22 cellular contexts compared by ENCODE assay signal in genomic region chr16:10930755-10931093, GRCh38. TPM values are rescaled to one million over a fixed set of nuclear protein-coding genes. Genes with fewer than 3 reads are reported as not detected.
DNase-seq lines count a peak whose midpoint lies in the region; ATAC-seq and TF ChIP-seq lines count a peak whose summit lies in the region.
"Had no signal": no experiment of that assay in that cellular context is flagged by ENCODE, and none has a peak within 500 bp of the region (broad histone marks: within the 10 kb centered on the region; RNA-seq: fewer than 3 reads in every experiment).

No MANE protein-coding gene starts in this region.

- H2AFZ ChIP-seq in GM23338, result no peak overlapping the region
- H2AFZ ChIP-seq: PC-9 had no signal

- no peaks in the 10 kb centered on the region for H3K9me3 Mint-ChIP-seq in GM23338
- H3K9me3 Mint-ChIP-seq: mesothelial cell of epicardium, nephron progenitor cell had no signal

- H3K4me3 ChIP-seq in DOHH2 (ENCODE audit: low read length), result no peak overlapping the region
- H3K4me3 ChIP-seq in GM23338, result no peak overlapping the region
- no peak overlapping the region for H3K4me3 ChIP-seq in left lung
- no peak overlapping the region for H3K4me3 ChIP-seq in tibial nerve
- H3K4me3 ChIP-seq: ascending aorta, PC-9, SK-N-MC, skin epidermis had no signal

- H3K27ac ChIP-seq in DOHH2 (ENCODE audit: low read depth, low read length) (no peak overlapping the region), GM23338 (ENCODE audit: low read depth) (no peak overlapping the region), VCaP (no peak overlapping the region), left lung (no peak overlapping the region), tibial nerve (peak overlapping the region in 1 of 4 donors; percentile 3)
- H3K27ac ChIP-seq: PC-9, SK-N-MC, skin epidermis had no signal

- H3K27me3 ChIP-seq in DOHH2 (ENCODE audit: control insufficient read depth, low read length), result no peaks in the 10 kb centered on the region
- H3K27me3 ChIP-seq in GM23338 (ENCODE audit: insufficient read depth), result no peaks in the 10 kb centered on the region
- H3K27me3 ChIP-seq in left lung, result no peaks in the 10 kb centered on the region
- no peaks in the 10 kb centered on the region for H3K27me3 ChIP-seq in tibial nerve
- H3K27me3 ChIP-seq: ascending aorta had no signal

- 70 to 89% methylated on average over 2 of the region's 2 CpGs for whole genome bisulfite sequencing in tibial nerve, 2 donors

- H3K27ac Mint-ChIP-seq in GM23338, result no peak overlapping the region
- H3K27ac Mint-ChIP-seq: mesothelial cell of epicardium, progenitor cell of endocrine pancreas had no signal

- peaks cover 6% of the 10 kb centered on the region for H3K27me3 Mint-ChIP-seq in GM23338 (ENCODE audit: insufficient read depth, low read depth, poor library complexity)
- H3K27me3 Mint-ChIP-seq: progenitor cell of endocrine pancreas had no signal

- H3F3A ChIP-seq in DOHH2 (ENCODE audit: control insufficient read depth, insufficient read depth) (peaks cover 2% of the 10 kb centered on the region; the same call in 1 of the 2 replicates), GM23338 (replicated peaks; ENCODE audit: low read depth) (no peaks in the 10 kb centered on the region)

- H3K36me3 ChIP-seq in DOHH2 (ENCODE audit: control insufficient read depth, low read length) (peaks cover 6% of the 10 kb centered on the region), GM23338 (ENCODE audit: insufficient read depth) (no peaks in the 10 kb centered on the region; the same call in 1 of the 2 replicates), left lung (peaks cover 5 to 41% of the 10 kb centered on the region in 2 donors), tibial nerve (peaks cover 0 to 87% (median 4%) of the 10 kb centered on the region in 3 donors)

- no peaks in the 10 kb centered on the region for H4K20me1 ChIP-seq in DOHH2 (ENCODE audit: control insufficient read depth, insufficient read depth, low read depth, low read length)
- peaks cover 15% of the 10 kb centered on the region for H4K20me1 ChIP-seq in GM23338 (replicated peaks; ENCODE audit: insufficient read depth)

- TF ChIP-seq POLR2A in tibial nerve (IDR thresholded peaks at IDR 0.05), result no peak

- no peaks in the 10 kb centered on the region for H3K4me1 ChIP-seq in DOHH2 (ENCODE audit: control insufficient read depth, low read length)
- H3K4me1 ChIP-seq in GM23338 (ENCODE audit: insufficient read depth), result no peaks in the 10 kb centered on the region
- peaks cover 9 to 64% of the 10 kb centered on the region in 2 donors for H3K4me1 ChIP-seq in left lung
- peaks cover 0 to 34% (median 3%) of the 10 kb centered on the region in 4 donors for H3K4me1 ChIP-seq in tibial nerve

- H3K9me2 ChIP-seq in DOHH2 (replicated peaks; ENCODE audit: control insufficient read depth, low read length) (no peaks in the 10 kb centered on the region), GM23338 (ENCODE audit: insufficient read depth) (no peaks in the 10 kb centered on the region)

- no peak for TF ChIP-seq EP300 in tibial nerve (IDR thresholded peaks at IDR 0.05)

- intact Hi-C loops in left lung (cut with DNase I), result no loop called here

- peaks cover 10% of the 10 kb centered on the region for H3K36me3 Mint-ChIP-seq in GM23338 (ENCODE audit: low read depth)

- DNase-seq in GM23338 (ENCODE audit: low spot score) (no peak), left lung (no peak), tibial nerve (ENCODE audit: low spot score in 2 of 2) (no peak), NCI-H69 (lab: John Stamatoyannopoulos, UW) (no peak), NCI-H2107 (lab: John Stamatoyannopoulos, UW) (no peak)
- DNase-seq: activated naive CD4-positive, alpha-beta T cell treated with Interleukin-2 at 50 U/mL for 16 hours; EL; foreskin melanocyte; MM.1S; NCI-H187 treated with DMSO at 0.1 percent for 48 hours; NCI-H526; nephron progenitor cell; PC-9; stimulated activated CD4-positive, alpha-beta T cell treated with anti-CD3 and anti-CD28 coated beads, Interleukin-2, amount 100 ng/mL, for 48 hours had no signal

- H3K4me3 Mint-ChIP-seq in GM23338, result no peak overlapping the region
- H3K4me3 Mint-ChIP-seq: mesothelial cell of epicardium, nephron progenitor cell had no signal

- ATAC-seq in GM23338, result peak; percentile 53; the same call in 2 of the 3 replicates
- peak; percentile 6 for ATAC-seq in left lung
- no peak for ATAC-seq in HG03280 (IDR thresholded peaks at IDR 0.05; ENCODE audit: unreplicated experiment)

- H3K9me3 ChIP-seq in DOHH2 (ENCODE audit: control insufficient read depth, insufficient read depth, low read length) (no peaks in the 10 kb centered on the region), left lung (no peaks in the 10 kb centered on the region), tibial nerve (no peaks in the 10 kb centered on the region)
- H3K9me3 ChIP-seq: ascending aorta had no signal

- peaks cover 6% of the 10 kb centered on the region; the same call in 1 of the 2 replicates for H3K79me2 ChIP-seq in DOHH2 (ENCODE audit: control insufficient read depth, low read length)
- H3K79me2 ChIP-seq in GM23338 (replicated peaks; ENCODE audit: insufficient read depth), result peaks cover 13% of the 10 kb centered on the region

- no peak overlapping the region for H3K4me2 ChIP-seq in DOHH2 (ENCODE audit: low read length)
- no peak overlapping the region for H3K4me2 ChIP-seq in GM23338
- H3K4me2 ChIP-seq: PC-9 had no signal

- no peaks in the 10 kb centered on the region for H3K4me1 Mint-ChIP-seq in GM23338
- H3K4me1 Mint-ChIP-seq: mesothelial cell of epicardium had no signal

- TF ChIP-seq CTCF in DOHH2 (IDR thresholded peaks at IDR 0.05; ENCODE audit: low read depth, low read length, poor library complexity, severe bottlenecking), result peak; percentile 29
- peak; percentile 18 to 33; a peak in 3 of 4 replicates for TF ChIP-seq CTCF in GM23338 (conservative IDR thresholded peaks at IDR 0.05; ENCODE audit: low read depth in 2 of 2)
- peak; percentile 24; the same call in 1 of the 2 replicates for TF ChIP-seq CTCF in VCaP (conservative IDR thresholded peaks at IDR 0.05)
- TF ChIP-seq CTCF in left lung (IDR thresholded peaks at IDR 0.05), result no peak
- no peak for TF ChIP-seq CTCF in tibial nerve (IDR thresholded peaks at IDR 0.05)

RNA-seq across cellular contexts. Expression of gene DEXI, which starts 11.5 kb away (rescaled TPM):
- total RNA-seq in GM23338 (2014; rRNA removed; shearing (Covaris generic)), result 56.5 and 58.2 TPM in 2 replicates
- 25.7 and 26.5 TPM in 2 replicates for polyA plus RNA-seq in GM23338 (2016; fragmentation: Nextera tagmentation; extraction: Ambion mirVana)
- total RNA-seq in left lung (10 to 100 TPM; 30.2 to 35.8 TPM), tibial nerve (10 to 100 TPM; 74.4 to 96.3 (median 85.5) TPM)

RNA-seq across cellular contexts. Expression of gene CLEC16A, which starts 13.6 kb away (rescaled TPM):
- total RNA-seq in GM23338 (2014; rRNA removed; shearing (Covaris generic)), result 17.3 and 24.1 TPM in 2 replicates
- polyA plus RNA-seq in GM23338 (2016; fragmentation: Nextera tagmentation; extraction: Ambion mirVana), result 8.4 and 9.9 TPM in 2 replicates
- total RNA-seq in left lung, result 10 to 100 TPM; 35.6 to 38.6 TPM
- 10 to 100 TPM; 37.4 to 70.2 (median 55.2) TPM for total RNA-seq in tibial nerve

RNA-seq across cellular contexts. Expression of gene CIITA, which starts 53.7 kb away (rescaled TPM):
- 0.10 TPM in 1 of 2 replicates, not detected in the other for total RNA-seq in GM23338 (2014; rRNA removed; shearing (Covaris generic))
- 0.57 and 1.2 TPM in 2 replicates for polyA plus RNA-seq in GM23338 (2016; fragmentation: Nextera tagmentation; extraction: Ambion mirVana)
- total RNA-seq in left lung, result 10 to 100 TPM; 38.1 to 49.0 TPM
- total RNA-seq in tibial nerve, result 10 to 100 TPM in 3 of 4 donors, 1 to 10 TPM in 1; 7.5 to 38.7 (median 17.8) TPM
- total RNA-seq: progenitor cell of endocrine pancreas had no signal

Comparison
In these comparisons a context has a peak if more than half of its experiments do, and no peak if none do; other contexts are left out.
1. CTCF ChIP-seq: peak in DOHH2 (single experiment), GM23338 (2 of 2) and VCaP (single experiment); none in left lung (0 of 2) and tibial nerve (0 of 5).